ENCODE assay signal across 19 cellular contexts in genomic region chr22:19998991-19999820, GRCh38. TPM values are rescaled to one million over a fixed set of nuclear protein-coding genes. Genes with fewer than 3 reads are reported as not detected.
DNase-seq lines count a peak whose midpoint lies in the region; ATAC-seq and TF ChIP-seq lines count a peak whose summit lies in the region.
"Had no signal": no experiment of that assay in that cellular context is flagged by ENCODE, and none has a peak within 500 bp of the region (broad histone marks: within the 10 kb centered on the region; RNA-seq: fewer than 3 reads in every experiment).

No MANE protein-coding gene starts in this region.

- ATAC-seq in WTC11, result no peak
- ATAC-seq in left ventricle myocardium superior, result peak; percentile 36
- peak in 2 of 4 donors; percentile 40 to 45 for ATAC-seq in psoas muscle
- ATAC-seq in GM21576 (IDR thresholded peaks at IDR 0.05; ENCODE audit: unreplicated experiment), result no peak
- ATAC-seq in stimulated activated effector memory CD8-positive, alpha-beta T cell treated with anti-CD3 and anti-CD28 coated beads, Interleukin-12 subunit alpha, Interleukin-12 subunit beta, amount 100 ng/mL, for 72 hours, result no peak
- ATAC-seq: activated CD8-positive, alpha-beta T cell treated with anti-CD3 and anti-CD28 coated beads for 36 hours; gastrocnemius medialis had no signal

- POLR2A ChIA-PET in WTC11 (lab: Charles Lee), result interaction anchor here (0.8 kb wide), 1 partner anchor 10 kb away, joined by 3 read pairs; no protein-coding TSS in a partner anchor

- no peak for DNase-seq in WTC11 (ENCODE audit: low spot score)
- peak; percentile 48 for DNase-seq in left ventricle myocardium superior
- DNase-seq in psoas muscle, result peak; percentile 15 to 46
- no peak for DNase-seq in head of caudate nucleus
- no peak for DNase-seq in stimulated activated effector memory CD8-positive, alpha-beta T cell treated with anti-CD3 and anti-CD28 coated beads, Interleukin-12 subunit alpha, Interleukin-12 subunit beta, amount 100 ng/mL, for 72 hours (ENCODE audit: low spot score in 2 of 2)
- DNase-seq: activated CD8-positive, alpha-beta T cell treated with anti-CD3 and anti-CD28 coated beads for 36 hours; adrenal gland; gastrocnemius medialis; GF-D8; immature natural killer cell; NCI-H187; NCI-H510A; OCI-M1; trophoblast cell had no signal

- intact Hi-C loops in left ventricle myocardium superior (cut with micrococcal nuclease) (no loop called here), psoas muscle (cut with DNase I) (no loop called here), head of caudate nucleus (cut with DNase I) (no loop called here)

- H3K27ac ChIP-seq in HUES64 (ENCODE audit: low read depth, low read length), result 0 out of 2 replicates have a peak overlapping the region, but pooled peaks have one; percentile 23
- no peak overlapping the region for H3K27ac ChIP-seq in psoas muscle
- H3K27ac ChIP-seq: gastrocnemius medialis, neutrophil, SK-N-MC had no signal

- no peak overlapping the region for H3K9ac ChIP-seq in HUES64 (ENCODE audit: low read depth, low read length)

- H3K27ac Mint-ChIP-seq in WTC11, result no peak overlapping the region; the same call in 1 of the 2 replicates
- no peak overlapping the region for H3K27ac Mint-ChIP-seq in stimulated activated effector memory CD8-positive, alpha-beta T cell treated with anti-CD3 and anti-CD28 coated beads, Interleukin-12 subunit alpha, Interleukin-12 subunit beta, amount 100 ng/mL, for 72 hours
- H3K27ac Mint-ChIP-seq: activated CD8-positive, alpha-beta T cell treated with anti-CD3 and anti-CD28 coated beads for 36 hours; activated T-helper 2 cell treated with anti-CD3 and anti-CD28 coated beads, Interferon-gamma antibody, Interleukin-2, Interleukin-4, amounts not matched to agents 10 μg/mL and 5 μg/mL and 100 μg/mL, durations not matched to agents 14 hours and 24 hours and 36 hours; immature natural killer cell had no signal

- H3K36me3 Mint-ChIP-seq in WTC11, result peaks cover 14% of the 10 kb centered on the region
- H3K36me3 Mint-ChIP-seq in stimulated activated effector memory CD8-positive, alpha-beta T cell treated with anti-CD3 and anti-CD28 coated beads, Interleukin-12 subunit alpha, Interleukin-12 subunit beta, amount 100 ng/mL, for 72 hours, result no peaks in the 10 kb centered on the region

- no peak for TF ChIP-seq CTCF in WTC11 (IDR thresholded peaks at IDR 0.05)
- no peak for TF ChIP-seq CTCF in psoas muscle (IDR thresholded peaks at IDR 0.05)

- H3K27me3 ChIP-seq in HUES64 (ENCODE audit: insufficient read depth, low read length) (no peaks in the 10 kb centered on the region), psoas muscle (ENCODE audit: insufficient read depth in 3 of 3, low read length in 2 of 3) (no peaks in the 10 kb centered on the region)
- H3K27me3 ChIP-seq: adrenal gland, gastrocnemius medialis had no signal

- 72% methylated on average over 8 of the region's 8 CpGs for WGBS in HUES64
- WGBS in psoas muscle, 3 donors, result 54 to 61% (median 57%) methylated on average over 8 of the region's 8 CpGs

- H3K27me3 Mint-ChIP-seq in WTC11 (ENCODE audit: low read depth), result no peaks in the 10 kb centered on the region
- H3K27me3 Mint-ChIP-seq: activated CD8-positive, alpha-beta T cell treated with anti-CD3 and anti-CD28 coated beads for 36 hours had no signal

- peaks cover 26% of the 10 kb centered on the region for H3K4me1 Mint-ChIP-seq in WTC11
- H3K4me1 Mint-ChIP-seq in stimulated activated effector memory CD8-positive, alpha-beta T cell treated with anti-CD3 and anti-CD28 coated beads, Interleukin-12 subunit alpha, Interleukin-12 subunit beta, amount 100 ng/mL, for 72 hours, result no peaks in the 10 kb centered on the region
- H3K4me1 Mint-ChIP-seq: immature natural killer cell had no signal

- peaks cover 13% of the 10 kb centered on the region for H3K9me3 Mint-ChIP-seq in WTC11
- peaks cover 9% of the 10 kb centered on the region for H3K9me3 Mint-ChIP-seq in stimulated activated effector memory CD8-positive, alpha-beta T cell treated with anti-CD3 and anti-CD28 coated beads, Interleukin-12 subunit alpha, Interleukin-12 subunit beta, amount 100 ng/mL, for 72 hours

- H3K4me3 Mint-ChIP-seq in WTC11, result no peak overlapping the region
- no peak overlapping the region for H3K4me3 Mint-ChIP-seq in stimulated activated effector memory CD8-positive, alpha-beta T cell treated with anti-CD3 and anti-CD28 coated beads, Interleukin-12 subunit alpha, Interleukin-12 subunit beta, amount 100 ng/mL, for 72 hours
- H3K4me3 Mint-ChIP-seq: activated CD8-positive, alpha-beta T cell treated with anti-CD3 and anti-CD28 coated beads for 36 hours; immature natural killer cell had no signal

- H3K4me1 ChIP-seq in HUES64 (ENCODE audit: insufficient read depth, low read length) (peaks cover 19% of the 10 kb centered on the region), psoas muscle (peaks cover 17% of the 10 kb centered on the region)

- H3K9me3 ChIP-seq in HUES64 (ENCODE audit: insufficient read depth, low read depth, low read length) (peaks cover 7% of the 10 kb centered on the region; the same call in 1 of the 2 replicates), psoas muscle (no peaks in the 10 kb centered on the region)
- H3K9me3 ChIP-seq: adrenal gland, gastrocnemius medialis, neutrophil had no signal

- CTCF ChIA-PET in WTC11 (lab: Charles Lee), result interaction anchor here (0.6 to 4.9 kb wide), 6 partner anchors 11 to 81 kb away, joined by 3 to 30 read pairs (median 7); partner anchors contain the start of gene DGCR8

- H3K4me3 ChIP-seq in HUES64 (ENCODE audit: low read length), result no peak overlapping the region
- H3K4me3 ChIP-seq in psoas muscle, result no peak overlapping the region
- H3K4me3 ChIP-seq: adrenal gland, gastrocnemius medialis, SK-N-MC had no signal

- H3K36me3 ChIP-seq in HUES64 (ENCODE audit: insufficient read depth, low read length), result no peaks in the 10 kb centered on the region
- H3K36me3 ChIP-seq in psoas muscle (ENCODE audit: insufficient read depth in 1 of 2, low read depth in 1 of 2), result no peaks in the 10 kb centered on the region
- H3K36me3 ChIP-seq: adrenal gland, gastrocnemius medialis, neutrophil had no signal

TF ChIP-seq in WTC11, 78 proteins besides CTCF, POLR2A, EP300 and RAD21:
- TF ChIP-seq ZNF423 (CRISPR knock-in tag; IDR thresholded peaks at IDR 0.05) (peak; percentile 22; the same call in 1 of the 2 replicates), FOXP1 (CRISPR knock-in tag; IDR thresholded peaks at IDR 0.05; ENCODE audit: borderline replicate concordance) (no peak)
- TF ChIP-seq, protein P1, sequence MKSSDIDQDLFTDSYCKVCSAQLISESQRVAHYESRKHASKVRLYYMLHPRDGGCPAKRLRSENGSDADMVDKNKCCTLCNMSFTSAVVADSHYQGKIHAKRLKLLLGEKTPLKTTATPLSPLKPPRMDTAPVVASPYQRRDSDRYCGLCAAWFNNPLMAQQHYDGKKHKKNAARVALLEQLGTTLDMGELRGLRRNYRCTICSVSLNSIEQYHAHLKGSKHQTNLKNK (CRISPR knock-in tag; IDR thresholded peaks at IDR 0.05), result no peak

RNA-seq across cellular contexts. Expression of gene ARVCF, which starts 17.4 kb away (rescaled TPM):
- polyA plus RNA-seq in HUES64 (2013, experiment 1 of 2), result 34.8 TPM
- polyA plus RNA-seq in HUES64 (2013, experiment 2 of 2), result 33.9 TPM
- 58.3 to 65.4 TPM (median 61.3 TPM) in 3 replicates for total RNA-seq in WTC11 (2021)
- total RNA-seq in left ventricle myocardium superior, result 26.8 TPM
- 10 to 100 TPM in 2 of 4 donors, 1 to 10 TPM in 2; 8.7 to 28.0 (median 14.8) TPM for total RNA-seq in psoas muscle
- 1 to 10 TPM; 3.6 to 7.3 (median 7.0) TPM for polyA plus RNA-seq in psoas muscle

RNA-seq across cellular contexts. Expression of gene TANGO2, which starts 21.7 kb away (rescaled TPM):
- 7.2 TPM for polyA plus RNA-seq in HUES64 (2013, experiment 1 of 2)
- polyA plus RNA-seq in HUES64 (2013, experiment 2 of 2), result 6.3 TPM
- 13.2 to 16.8 TPM (median 14.8 TPM) in 3 replicates for total RNA-seq in WTC11 (2021)
- total RNA-seq in left ventricle myocardium superior, result 71.5 TPM
- total RNA-seq in psoas muscle, result 10 to 100 TPM; 20.6 to 41.0 (median 36.4) TPM
- 10 to 100 TPM; 28.2 to 73.3 (median 28.5) TPM for polyA plus RNA-seq in psoas muscle

RNA-seq across cellular contexts. Expression of gene TXNRD2, which starts 57.6 kb away (rescaled TPM):
- 12.2 TPM for polyA plus RNA-seq in HUES64 (2013, experiment 1 of 2)
- polyA plus RNA-seq in HUES64 (2013, experiment 2 of 2), result 12.3 TPM
- total RNA-seq in WTC11 (2021) (15.9 to 18.8 TPM (median 18.8 TPM) in 3 replicates), left ventricle myocardium superior (42.4 TPM), psoas muscle (10 to 100 TPM; 18.4 to 35.1 (median 24.5) TPM)
- polyA plus RNA-seq in psoas muscle, result 10 to 100 TPM; 13.7 to 23.5 (median 16.0) TPM

RNA-seq across cellular contexts. Expression of gene COMT, which starts 57.6 kb away (rescaled TPM):
- 39.3 TPM for polyA plus RNA-seq in HUES64 (2013, experiment 1 of 2)
- 49.7 TPM for polyA plus RNA-seq in HUES64 (2013, experiment 2 of 2)
- total RNA-seq in WTC11 (2021) (30.8 to 38.0 TPM (median 36.1 TPM) in 3 replicates), left ventricle myocardium superior (83.4 TPM), psoas muscle (100 to 1,000 TPM in 2 of 4 donors, 10 to 100 TPM in 2; 63.6 to 146 (median 115) TPM)
- 100 to 1,000 TPM; 100 to 142 (median 117) TPM for polyA plus RNA-seq in psoas muscle

Comparison
In these comparisons a context has a peak if more than half of its experiments do, and no peak if none do; other contexts are left out.
1. DNase-seq: peak in left ventricle myocardium superior (single experiment) and psoas muscle (2 of 2); none in WTC11 (single experiment), head of caudate nucleus (0 of 42) and stimulated activated effector memory CD8-positive, alpha-beta T cell treated with anti-CD3 and anti-CD28 coated beads, Interleukin-12 subunit alpha, Interleukin-12 subunit beta, amount 100 ng/mL, for 72 hours (0 of 2).